Comparison of ENCODE assay signal across 9 cellular contexts in genomic region chr1:230103341-230104173, GRCh38. TPM values are rescaled to one million over a fixed set of nuclear protein-coding genes. Genes with fewer than 3 reads are reported as not detected.
DNase-seq lines count a peak whose midpoint lies in the region; ATAC-seq and TF ChIP-seq lines count a peak whose summit lies in the region.
"Had no signal": no experiment of that assay in that cellular context is flagged by ENCODE, and none has a peak within 500 bp of the region (broad histone marks: within the 10 kb centered on the region; RNA-seq: fewer than 3 reads in every experiment).

No MANE protein-coding gene starts in this region.

- H2AFZ ChIP-seq in Loucy (ENCODE audit: low read length), result no peak overlapping the region

- no peaks in the 10 kb centered on the region for H3K9me3 ChIP-seq in Loucy (ENCODE audit: insufficient read depth, low read depth, low read length)

- peaks cover 96% of the 10 kb centered on the region for H4K20me1 ChIP-seq in Loucy (ENCODE audit: insufficient read depth, low read length, poor library complexity, severe bottlenecking)

- ATAC-seq in natural killer cell (no peak), HG02588 (IDR thresholded peaks at IDR 0.05; ENCODE audit: unreplicated experiment) (no peak)

- H3K4me1 ChIP-seq in Loucy (ENCODE audit: insufficient read depth, low read length, poor library complexity, severe bottlenecking), result peaks cover 28% of the 10 kb centered on the region

- no peaks in the 10 kb centered on the region for H3K9me2 ChIP-seq in Loucy (replicated peaks; ENCODE audit: low read depth, low read length)

- H3K27me3 Mint-ChIP-seq in natural killer cell (ENCODE audit: low read depth in 2 of 2), result no peaks in the 10 kb centered on the region

- H3K4me2 ChIP-seq in Loucy (ENCODE audit: low read depth, low read length, poor library complexity, severe bottlenecking), result peak overlapping the region; percentile 12

- in situ Hi-C loops in astrocyte of the spinal cord (cut with HindIII; ENCODE audit: low sequenced_read_pairs), result no loop called here

- H3K27me3 ChIP-seq in Loucy (ENCODE audit: insufficient read depth, low read length, poor library complexity, severe bottlenecking), result no peaks in the 10 kb centered on the region

- TF ChIP-seq CTCF in Loucy (conservative IDR thresholded peaks at IDR 0.05; ENCODE audit: low read length) (no peak), astrocyte of the spinal cord (IDR thresholded peaks at IDR 0.05; ENCODE audit: low read depth, low read length) (no peak), natural killer cell (IDR thresholded peaks at IDR 0.05) (no peak)

- peak overlapping the region; percentile 20 for H3K9ac ChIP-seq in Loucy (ENCODE audit: low read depth, low read length, poor library complexity, severe bottlenecking)

- intact Hi-C loops in natural killer cell (cut with micrococcal nuclease), result no loop called here

- H3K4me3 Mint-ChIP-seq in natural killer cell, result peak overlapping the region; percentile 41

- H3K27ac Mint-ChIP-seq in natural killer cell, result peak overlapping the region in 1 of 2 donors; percentile 50

- H3K4me3 ChIP-seq in Loucy (ENCODE audit: low read length, poor library complexity, severe bottlenecking) (no peak overlapping the region), astrocyte of the spinal cord (ENCODE audit: low read depth, low read length) (no peak overlapping the region)

- no peaks in the 10 kb centered on the region for H3F3A ChIP-seq in Loucy (ENCODE audit: low read depth)

- peaks cover 33% of the 10 kb centered on the region for H3K36me3 ChIP-seq in Loucy (ENCODE audit: insufficient read depth, low read length)

- peaks cover 56 to 73% of the 10 kb centered on the region in 2 donors for H3K4me1 Mint-ChIP-seq in natural killer cell

- H3K9me3 Mint-ChIP-seq in natural killer cell, result no peaks in the 10 kb centered on the region

- H3K36me3 Mint-ChIP-seq in natural killer cell, result no peaks in the 10 kb centered on the region

- peaks cover 100% of the 10 kb centered on the region for H3K79me2 ChIP-seq in Loucy (ENCODE audit: insufficient read depth, low read length)

- peak; percentile 35 for DNase-seq in AG20443 (ENCODE audit: low spot score)
- DNase-seq in astrocyte of the spinal cord (ENCODE audit: low read depth, low spot score), result peak; percentile 45
- DNase-seq in natural killer cell, result no peak
- no peak for DNase-seq in NCI-H2081 (lab: John Stamatoyannopoulos, UW)
- no peak for DNase-seq in MV-4-11 (lab: John Stamatoyannopoulos, UW)
- no peak for DNase-seq in HUDEP-2 (lab: John Stamatoyannopoulos, UW; ENCODE audit: unreplicated experiment in 76 of 76)
- DNase-seq: left ventricle myocardium superior had no signal

RNA-seq across cellular contexts. Expression of gene GALNT2, which starts 36.5 kb away (rescaled TPM):
- total RNA-seq in natural killer cell, result 10 to 100 TPM; 31.2 to 53.6 (median 47.3) TPM

Comparison
In these comparisons a context has a peak if more than half of its experiments do, and no peak if none do; other contexts are left out.
1. DNase-seq: peak in AG20443 (single experiment) and astrocyte of the spinal cord (single experiment); none in natural killer cell (single experiment), NCI-H2081 (0 of 2), MV-4-11 (single experiment) and HUDEP-2 (0 of 76).